In genomic region chr15:43763819-43764446, GRCh38 we compare ENCODE assay signal across 29 cellular contexts. TPM values are rescaled to one million over a fixed set of nuclear protein-coding genes. Genes with fewer than 3 reads are reported as not detected.
DNase-seq lines count a peak whose midpoint lies in the region; ATAC-seq and TF ChIP-seq lines count a peak whose summit lies in the region.
"Had no signal": no experiment of that assay in that cellular context is flagged by ENCODE, and none has a peak within 500 bp of the region (broad histone marks: within the 10 kb centered on the region; RNA-seq: fewer than 3 reads in every experiment).

No MANE protein-coding gene starts in this region.

- BruUV-seq in OCI-LY7 (replicated peaks; lab: Mats Ljungman, UMichigan): TSS peak; percentile 28

- H4K20me1 ChIP-seq in OCI-LY7 (ENCODE audit: insufficient read depth, low read length): no peaks in the 10 kb centered on the region

- H3K4me3 ChIP-seq in OCI-LY7 (ENCODE audit: low read depth, low read length, poor library complexity, severe bottlenecking) (no peak overlapping the region), ovary (no peak overlapping the region), brain microvascular endothelial cell (ENCODE audit: low read depth, low read length) (no peak overlapping the region)
- no peak overlapping the region for H3K4me3 ChIP-seq in naive thymus-derived CD4-positive, alpha-beta T cell (ENCODE audit: low read length)
- H3K4me3 ChIP-seq: breast epithelium, thoracic aorta, uterus had no signal

- TF ChIP-seq POLR2A in ovary (IDR thresholded peaks at IDR 0.05): no peak

- in situ Hi-C loops in KBM-7 (cut with MboI; ENCODE audit: low pct_unique_long_range_greater_than_20kb, low sequenced_read_pairs): no loop called here
- in situ Hi-C loops in brain microvascular endothelial cell (cut with HindIII; ENCODE audit: low pct_ligation_motif_present, low sequenced_read_pairs): no loop called here

- H3K27ac ChIP-seq in OCI-LY7 (ENCODE audit: low read depth, low read length, poor library complexity, severe bottlenecking) (no peak overlapping the region), ovary (peak overlapping the region in 1 of 2 donors; percentile 9), brain microvascular endothelial cell (no peak overlapping the region)
- no peak overlapping the region for H3K27ac ChIP-seq in naive thymus-derived CD4-positive, alpha-beta T cell (ENCODE audit: low read depth, low read length)
- H3K27ac ChIP-seq: breast epithelium, neutrophil, thoracic aorta, uterus had no signal

- H3K4me2 ChIP-seq in OCI-LY7 (ENCODE audit: low read length): no peak overlapping the region

- peaks cover 100% of the 10 kb centered on the region for H3K36me3 ChIP-seq in OCI-LY7 (ENCODE audit: insufficient read depth, low read length)
- H3K36me3 ChIP-seq in naive thymus-derived CD4-positive, alpha-beta T cell (ENCODE audit: control insufficient read depth in 2 of 3, insufficient read depth in 3 of 3, low read length in 3 of 3): peaks cover 21 to 92% (median 24%) of the 10 kb centered on the region in 3 experiments
- H3K36me3 ChIP-seq in ovary: no peaks in the 10 kb centered on the region
- peaks cover 80% of the 10 kb centered on the region for H3K36me3 ChIP-seq in brain microvascular endothelial cell (replicated peaks)
- H3K36me3 ChIP-seq: uterus had no signal

- no peaks in the 10 kb centered on the region for H3K27me3 Mint-ChIP-seq in activated naive CD4-positive, alpha-beta T cell treated with anti-CD3 and anti-CD28 coated beads, Interleukin-2, amount 50 U/mL, for 24 hours
- no peaks in the 10 kb centered on the region for H3K27me3 Mint-ChIP-seq in brain
- H3K27me3 Mint-ChIP-seq in naive thymus-derived CD4-positive, alpha-beta T cell: no peaks in the 10 kb centered on the region

- CTCF ChIA-PET in OCI-LY7 (lab: Charles Lee; ENCODE audit: unreplicated experiment): no interaction called here
- CTCF ChIA-PET in naive thymus-derived CD4-positive, alpha-beta T cell (lab: Charles Lee): no interaction called here

- peaks cover 24% of the 10 kb centered on the region for H3K36me3 Mint-ChIP-seq in activated naive CD4-positive, alpha-beta T cell treated with anti-CD3 and anti-CD28 coated beads, Interleukin-2, amount 50 U/mL, for 24 hours
- peaks cover 91% of the 10 kb centered on the region for H3K36me3 Mint-ChIP-seq in brain
- H3K36me3 Mint-ChIP-seq in naive thymus-derived CD4-positive, alpha-beta T cell: peaks cover 10 to 49% (median 27%) of the 10 kb centered on the region in 5 donors

- no peaks in the 10 kb centered on the region for H3K4me1 ChIP-seq in OCI-LY7 (ENCODE audit: insufficient read depth, low read length, poor library complexity, severe bottlenecking)
- no peaks in the 10 kb centered on the region for H3K4me1 ChIP-seq in naive thymus-derived CD4-positive, alpha-beta T cell (ENCODE audit: control insufficient read depth in 2 of 2, insufficient read depth in 2 of 2, low read length in 2 of 2)
- H3K4me1 ChIP-seq in ovary (ENCODE audit: insufficient read depth): peaks cover 2% of the 10 kb centered on the region
- H3K4me1 ChIP-seq: breast epithelium, uterus had no signal

- H3K27ac Mint-ChIP-seq in activated naive CD4-positive, alpha-beta T cell treated with anti-CD3 and anti-CD28 coated beads, Interleukin-2, amount 50 U/mL, for 24 hours: peak overlapping the region; percentile 68
- peak overlapping the region in 3 of 5 experiments; percentile 11 to 39 (median 34) for H3K27ac Mint-ChIP-seq in brain
- peak overlapping the region in 5 of 9 donors; percentile 3 to 77 (median 26) for H3K27ac Mint-ChIP-seq in naive thymus-derived CD4-positive, alpha-beta T cell
- H3K27ac Mint-ChIP-seq: stimulated activated effector memory CD8-positive, alpha-beta T cell treated with anti-CD3 and anti-CD28 coated beads, Interleukin-12 subunit alpha, Interleukin-12 subunit beta, amount 100 ng/mL, for 72 hours had no signal

- no peaks in the 10 kb centered on the region for H3K9me3 ChIP-seq in OCI-LY7 (ENCODE audit: low read length)
- no peaks in the 10 kb centered on the region for H3K9me3 ChIP-seq in naive thymus-derived CD4-positive, alpha-beta T cell (ENCODE audit: control insufficient read depth in 2 of 3, low read length in 3 of 3)
- H3K9me3 ChIP-seq in ovary: no peaks in the 10 kb centered on the region
- H3K9me3 ChIP-seq: BE2C, breast epithelium, neutrophil, thoracic aorta, uterus had no signal

- ATAC-seq in naive thymus-derived CD4-positive, alpha-beta T cell: no peak
- ATAC-seq: Panc1; stimulated activated effector memory CD8-positive, alpha-beta T cell treated with anti-CD3 and anti-CD28 coated beads, Interleukin-12 subunit alpha, Interleukin-12 subunit beta, amount 100 ng/mL, for 72 hours had no signal

- no peak for DNase-seq in activated naive CD4-positive, alpha-beta T cell (lab: John Stamatoyannopoulos, UW)
- DNase-seq in OCI-LY7 (ENCODE audit: low spot score) (no peak), ovary (no peak), KBM-7 (no peak), brain microvascular endothelial cell (no peak)
- no peak for DNase-seq in naive thymus-derived CD4-positive, alpha-beta T cell
- DNase-seq: activated CD4-positive, CD25-positive, alpha-beta regulatory T cell treated with anti-CD3 and anti-CD28 coated beads, Interleukin-2, amount 50 U/mL, for 72 hours; activated CD8-positive, alpha-beta memory T cell treated with anti-CD3 and anti-CD28 coated beads for 24 hours; activated T-cell treated with anti-CD3 and anti-CD28 coated beads, Interleukin-2, amount 50 U/mL, for 48 hours; BE2C; cortex of kidney; DMS79; NCI-H1436 treated with DMSO at 0.1 percent for 48 hours; NCI-H510A treated with DMSO at 0.1 percent for 48 hours; SIG-M5; small intestine; stimulated activated CD4-positive, alpha-beta T cell treated with anti-CD3 and anti-CD28 coated beads, Interleukin-2, amount 100 ng/mL, for 24 hours; uterus had no signal

- peaks cover 11% of the 10 kb centered on the region; the same call in 1 of the 2 replicates for H3K79me2 ChIP-seq in OCI-LY7 (ENCODE audit: insufficient read depth, low read depth, low read length)

- 5 to 18% (median 8%) methylated on average over 2 of the region's 2 CpGs for WGBS in ovary, 3 donors

- H3K9me3 Mint-ChIP-seq in activated naive CD4-positive, alpha-beta T cell treated with anti-CD3 and anti-CD28 coated beads, Interleukin-2, amount 50 U/mL, for 24 hours: no peaks in the 10 kb centered on the region
- H3K9me3 Mint-ChIP-seq in brain: no peaks in the 10 kb centered on the region
- H3K9me3 Mint-ChIP-seq in naive thymus-derived CD4-positive, alpha-beta T cell: no peaks in the 10 kb centered on the region
- H3K9me3 Mint-ChIP-seq: stimulated activated effector memory CD8-positive, alpha-beta T cell treated with anti-CD3 and anti-CD28 coated beads, Interleukin-12 subunit alpha, Interleukin-12 subunit beta, amount 100 ng/mL, for 72 hours had no signal

- TF ChIP-seq EP300 in ovary (IDR thresholded peaks at IDR 0.05): no peak

- H3K4me3 Mint-ChIP-seq in activated naive CD4-positive, alpha-beta T cell treated with anti-CD3 and anti-CD28 coated beads, Interleukin-2, amount 50 U/mL, for 24 hours: no peak overlapping the region
- H3K4me3 Mint-ChIP-seq in brain: no peak overlapping the region
- no peak overlapping the region for H3K4me3 Mint-ChIP-seq in naive thymus-derived CD4-positive, alpha-beta T cell
- H3K4me3 Mint-ChIP-seq: stimulated activated effector memory CD8-positive, alpha-beta T cell treated with anti-CD3 and anti-CD28 coated beads, Interleukin-12 subunit alpha, Interleukin-12 subunit beta, amount 100 ng/mL, for 72 hours had no signal

- POLR2A ChIA-PET in OCI-LY7 (lab: Charles Lee): no interaction called here
- POLR2A ChIA-PET in naive thymus-derived CD4-positive, alpha-beta T cell (lab: Charles Lee): no interaction called here

- no peaks in the 10 kb centered on the region for H3K27me3 ChIP-seq in naive thymus-derived CD4-positive, alpha-beta T cell (ENCODE audit: control insufficient read depth in 2 of 2, insufficient read depth in 2 of 2, low read length in 2 of 2)
- H3K27me3 ChIP-seq in ovary (no peaks in the 10 kb centered on the region), brain microvascular endothelial cell (replicated peaks) (no peaks in the 10 kb centered on the region)
- H3K27me3 ChIP-seq: BE2C, breast epithelium, neutrophil, uterus had no signal

- intact Hi-C loops in OCI-LY7 (cut with micrococcal nuclease; ENCODE audit: unreplicated experiment) (no loop called here), ovary (cut with DNase I) (no loop called here)
- intact Hi-C loops in naive thymus-derived CD4-positive, alpha-beta T cell (cut with micrococcal nuclease): no loop called here

- H2AFZ ChIP-seq in OCI-LY7 (ENCODE audit: low read length): no peak overlapping the region

- TF ChIP-seq CTCF in OCI-LY7 (conservative IDR thresholded peaks at IDR 0.05; ENCODE audit: low read length) (no peak), brain (conservative IDR thresholded peaks at IDR 0.05) (no peak), ovary (IDR thresholded peaks at IDR 0.05) (no peak), brain microvascular endothelial cell (IDR thresholded peaks at IDR 0.05; ENCODE audit: low read depth, low read length, missing control alignments) (no peak)

- H3K4me1 Mint-ChIP-seq in activated naive CD4-positive, alpha-beta T cell treated with anti-CD3 and anti-CD28 coated beads, Interleukin-2, amount 50 U/mL, for 24 hours: peaks cover 10% of the 10 kb centered on the region
- no peaks in the 10 kb centered on the region for H3K4me1 Mint-ChIP-seq in brain
- H3K4me1 Mint-ChIP-seq in naive thymus-derived CD4-positive, alpha-beta T cell: peaks cover 0 to 7% (median 3%) of the 10 kb centered on the region in 7 donors
- H3K4me1 Mint-ChIP-seq: stimulated activated effector memory CD8-positive, alpha-beta T cell treated with anti-CD3 and anti-CD28 coated beads, Interleukin-12 subunit alpha, Interleukin-12 subunit beta, amount 100 ng/mL, for 72 hours had no signal

- no peaks in the 10 kb centered on the region for H3K9me2 ChIP-seq in OCI-LY7 (ENCODE audit: insufficient read depth, low read length)

RNA-seq across cellular contexts. Expression of gene ELL3, which starts 12.8 kb away (rescaled TPM):
- total RNA-seq in OCI-LY7 (2014; rRNA removed; shearing (Covaris generic)): 296 and 306 TPM in 2 replicates
- 116 and 134 TPM in 2 replicates for total RNA-seq in OCI-LY7 (2022)
- polyA plus RNA-seq in brain (ENCODE audit: insufficient read depth, low read depth, low replicate concordance): 10.6 TPM
- 1 to 10 TPM; 1.8 to 2.1 (median 1.9) TPM for total RNA-seq in naive thymus-derived CD4-positive, alpha-beta T cell
- 1 to 10 TPM; 2.9 to 4.9 TPM for polyA plus RNA-seq in naive thymus-derived CD4-positive, alpha-beta T cell
- 1 to 10 TPM; 2.2 to 7.2 (median 5.5) TPM for total RNA-seq in ovary
- 1 to 10 TPM; 4.7 to 4.9 TPM for polyA plus RNA-seq in ovary

RNA-seq across cellular contexts. Expression of gene PDIA3, which starts 17.7 kb away (rescaled TPM):
- 79.1 and 82.1 TPM in 2 replicates for total RNA-seq in OCI-LY7 (2014; rRNA removed; shearing (Covaris generic))
- total RNA-seq in OCI-LY7 (2022): 243 and 293 TPM in 2 replicates
- 231 TPM for polyA plus RNA-seq in brain (ENCODE audit: insufficient read depth, low read depth, low replicate concordance)
- total RNA-seq in naive thymus-derived CD4-positive, alpha-beta T cell: 100 to 1,000 TPM; 127 to 397 (median 183) TPM
- 100 to 1,000 TPM; 256 to 301 TPM for polyA plus RNA-seq in naive thymus-derived CD4-positive, alpha-beta T cell
- 100 to 1,000 TPM in 5 of 7 donors, 10 to 100 TPM in 2; 56.9 to 389 (median 260) TPM for total RNA-seq in ovary
- 100 to 1,000 TPM; 175 to 711 TPM for polyA plus RNA-seq in ovary

RNA-seq across cellular contexts. Expression of gene SERF2, which starts 28.2 kb away (rescaled TPM):
- 581 and 622 TPM in 2 replicates for total RNA-seq in OCI-LY7 (2014; rRNA removed; shearing (Covaris generic))
- 1,328 and 1,370 TPM in 2 replicates for total RNA-seq in OCI-LY7 (2022)
- polyA plus RNA-seq in brain (ENCODE audit: insufficient read depth, low read depth, low replicate concordance): 789 TPM
- total RNA-seq in naive thymus-derived CD4-positive, alpha-beta T cell: 100 to 1,000 TPM; 358 to 676 (median 553) TPM
- polyA plus RNA-seq in naive thymus-derived CD4-positive, alpha-beta T cell: 1,000 to 10,000 TPM; 1,664 to 2,070 TPM
- 100 to 1,000 TPM; 433 to 587 (median 484) TPM for total RNA-seq in ovary
- 100 to 1,000 TPM; 254 to 981 TPM for polyA plus RNA-seq in ovary

RNA-seq across cellular contexts. Expression of gene SERINC4, which starts 36.1 kb away (rescaled TPM):
- total RNA-seq in OCI-LY7 (2014; rRNA removed; shearing (Covaris generic)): 0.23 and 0.60 TPM in 2 replicates
- total RNA-seq in OCI-LY7 (2022) (1.1 and 1.9 TPM in 2 replicates), ovary (under 1 TPM in 5 of 7 donors, not detected in 2; 0.07 to 0.36 (median 0.18) TPM)
- polyA plus RNA-seq in brain (ENCODE audit: insufficient read depth, low read depth, low replicate concordance) (0.22 TPM), ovary (under 1 TPM in 1 of 2 donors, not detected in 1; 0.39 TPM)
- total RNA-seq in naive thymus-derived CD4-positive, alpha-beta T cell: under 1 TPM in 4 of 5 experiments, not detected in 1; 0.13 to 0.57 (median 0.33) TPM
- 1 to 10 TPM; 3.1 to 8.8 TPM for polyA plus RNA-seq in naive thymus-derived CD4-positive, alpha-beta T cell
- total RNA-seq: A673, H1, HT-29, lung microvascular endothelial cell, thoracic aorta had no signal

RNA-seq across cellular contexts. Expression of gene HYPK, which starts 36.5 kb away (rescaled TPM):
- 16.1 and 25.0 TPM in 2 replicates for total RNA-seq in OCI-LY7 (2014; rRNA removed; shearing (Covaris generic))
- 48.9 and 53.6 TPM in 2 replicates for total RNA-seq in OCI-LY7 (2022)
- 6.7 TPM for polyA plus RNA-seq in brain (ENCODE audit: insufficient read depth, low read depth, low replicate concordance)
- 10 to 100 TPM; 16.9 to 32.1 (median 27.0) TPM for total RNA-seq in naive thymus-derived CD4-positive, alpha-beta T cell
- polyA plus RNA-seq in naive thymus-derived CD4-positive, alpha-beta T cell: 10 to 100 TPM in 1 of 2 donors, 1 to 10 TPM in 1; 7.5 to 28.2 TPM
- 10 to 100 TPM in 6 of 7 donors, 1 to 10 TPM in 1; 9.1 to 20.7 (median 14.1) TPM for total RNA-seq in ovary
- polyA plus RNA-seq in ovary: 10 to 100 TPM in 1 of 2 donors, 1 to 10 TPM in 1; 7.2 to 12.3 TPM

Comparison
In these comparisons a context has a peak if more than half of its experiments do, and no peak if none do; other contexts are left out.
1. RNA of gene ELL3, which starts 12.8 kb away (total RNA-seq): 116 to 306 TPM in OCI-LY7; 2.2 to 7.2 TPM in ovary and 1.8 to 2.1 TPM in naive thymus-derived CD4-positive, alpha-beta T cell; every median in the first group is over 10 times any median in the second.
2. Peak in every context shown above with its lines, with median percentiles within 50 percentile points of each other: H3K27ac Mint-ChIP-seq.